29 cellular contexts compared by ENCODE assay signal in genomic region chr4:40281099-40281498, GRCh38. TPM values are rescaled to one million over a fixed set of nuclear protein-coding genes. Genes with fewer than 3 reads are reported as not detected.
DNase-seq lines count a peak whose midpoint lies in the region; ATAC-seq, FAIRE-seq and TF ChIP-seq lines count a peak whose summit lies in the region.
"Had no signal": no experiment of that assay in that cellular context is flagged by ENCODE, and none has a peak within 500 bp of the region (broad histone marks: within the 10 kb centered on the region; RNA-seq: fewer than 3 reads in every experiment).

No MANE protein-coding gene starts in this region.

- H3K4me1 ChIP-seq in CD8-positive, alpha-beta T cell (ENCODE audit: insufficient read depth, low read length), result peaks cover 46% of the 10 kb centered on the region
- no peaks in the 10 kb centered on the region for H3K4me1 ChIP-seq in hepatocyte (ENCODE audit: insufficient read depth)
- H3K4me1 ChIP-seq: tibial nerve had no signal

- no peak overlapping the region for H3K4me2 ChIP-seq in hepatocyte
- H3K4me2 ChIP-seq: BLaER1 treated with 17β-estradiol and CSF1 and Interleukin-3, amounts not matched to agents 10 nM and 100 nM; GM23338 had no signal

- no peak for FAIRE-seq in GM12892 (lab: Jason Lieb, UNC)
- FAIRE-seq: frontal cortex, RCC 7860 had no signal

- no peaks in the 10 kb centered on the region for H3K79me2 ChIP-seq in hepatocyte

- no peaks in the 10 kb centered on the region for H4K20me1 ChIP-seq in hepatocyte (ENCODE audit: insufficient read depth, poor library complexity, severe bottlenecking)
- H4K20me1 ChIP-seq: BLaER1 treated with 17β-estradiol and CSF1 and Interleukin-3, amounts not matched to agents 10 nM and 100 nM had no signal

- intact Hi-C loops in CD4-positive, alpha-beta T cell (cut with DNase I, micrococcal nuclease), result no loop called here
- intact Hi-C loops in CD8-positive, alpha-beta T cell (cut with DNase I, micrococcal nuclease), result loop anchor here in 1 of 2 experiments (10.0 kb wide), 1 partner anchor 1616 kb away; the partner anchor contains the start of gene KLF3

- peak overlapping the region; percentile 85 for H3K27ac Mint-ChIP-seq in CD4-positive, alpha-beta T cell
- H3K27ac Mint-ChIP-seq in CD8-positive, alpha-beta T cell, result peak overlapping the region; percentile 97
- H3K27ac Mint-ChIP-seq in activated CD8-positive, alpha-beta T cell treated with anti-CD3 and anti-CD28 coated beads, Interleukin-2, amount 10 ng/mL, durations not matched to agents 7 days and 5 days, result peak overlapping the region; percentile 64
- H3K27ac Mint-ChIP-seq: GM23338 had no signal

- no peaks in the 10 kb centered on the region for H3K27me3 ChIP-seq in CD4-positive, alpha-beta T cell (ENCODE audit: control insufficient read depth, insufficient read depth, low read length)
- H3K27me3 ChIP-seq in CD8-positive, alpha-beta T cell (ENCODE audit: insufficient read depth, low read length), result no peaks in the 10 kb centered on the region
- H3K27me3 ChIP-seq in hepatocyte, result no peaks in the 10 kb centered on the region
- H3K27me3 ChIP-seq: BLaER1 treated with 17β-estradiol and CSF1 and Interleukin-3, amounts not matched to agents 10 nM and 100 nM; brain microvascular endothelial cell; esophagus squamous epithelium; tibial nerve had no signal

- CTCF ChIA-PET in CD4-positive, alpha-beta T cell (lab: Charles Lee), result interaction anchor here (1.5 kb wide), 1 partner anchor 9 kb away, joined by 3 read pairs; no protein-coding TSS in a partner anchor
- CTCF ChIA-PET in CD8-positive, alpha-beta T cell (lab: Charles Lee), result interaction anchor here (1.0 to 3.9 kb wide), 2 partner anchors 28 to 35 kb away, joined by 3 to 32 read pairs; no protein-coding TSS in a partner anchor
- CTCF ChIA-PET in activated CD8-positive, alpha-beta T cell treated with anti-CD3 and anti-CD28 coated beads, Interleukin-2, amount 10 ng/mL, durations not matched to agents 7 days and 5 days (lab: Charles Lee), result interaction anchor here (0.7 to 4.2 kb wide), 5 partner anchors 25 to 225 kb away, joined by 3 to 36 read pairs (median 3); partner anchors contain the start of gene N4BP2

- H3K36me3 ChIP-seq in CD8-positive, alpha-beta T cell (ENCODE audit: insufficient read depth, low read length), result no peaks in the 10 kb centered on the region
- no peaks in the 10 kb centered on the region for H3K36me3 ChIP-seq in hepatocyte (replicated peaks; ENCODE audit: insufficient read depth, low read depth)
- H3K36me3 ChIP-seq: BLaER1 treated with 17β-estradiol and CSF1 and Interleukin-3, amounts not matched to agents 10 nM and 100 nM; brain microvascular endothelial cell; esophagus squamous epithelium; tibial nerve had no signal

- WGBS in hepatocyte (ENCODE audit: low lambda C conversion rate, missing lambda C conversion rate), result 63% methylated on average over 3 of the region's 3 CpGs

- no peak for TF ChIP-seq CTCF in CD4-positive, alpha-beta T cell (IDR thresholded peaks at IDR 0.05)
- no peak for TF ChIP-seq CTCF in CD8-positive, alpha-beta T cell (IDR thresholded peaks at IDR 0.05)
- no peak for TF ChIP-seq CTCF in hepatocyte (IDR thresholded peaks at IDR 0.05; ENCODE audit: poor library complexity)

- no peak for TF ChIP-seq POLR2A in GM12892 (IDR thresholded peaks at IDR 0.05; ENCODE audit: low read depth, low read length)

- no peaks in the 10 kb centered on the region for H3K9me2 ChIP-seq in hepatocyte (replicated peaks; ENCODE audit: insufficient read depth)

- H3K9me3 Mint-ChIP-seq in CD4-positive, alpha-beta T cell, result no peaks in the 10 kb centered on the region
- H3K9me3 Mint-ChIP-seq in CD8-positive, alpha-beta T cell, result peaks cover 3% of the 10 kb centered on the region
- H3K9me3 Mint-ChIP-seq in activated CD8-positive, alpha-beta T cell treated with anti-CD3 and anti-CD28 coated beads, Interleukin-2, amount 10 ng/mL, durations not matched to agents 7 days and 5 days (ENCODE audit: insufficient read depth), result peaks cover 4% of the 10 kb centered on the region
- H3K9me3 Mint-ChIP-seq: GM23338 had no signal

- H3K4me3 ChIP-seq in CD8-positive, alpha-beta T cell (ENCODE audit: low read depth, low read length), result no peak overlapping the region
- H3K4me3 ChIP-seq in hepatocyte, result no peak overlapping the region
- H3K4me3 ChIP-seq: BLaER1 treated with 17β-estradiol and CSF1 and Interleukin-3, amounts not matched to agents 10 nM and 100 nM; dorsolateral prefrontal cortex; esophagus squamous epithelium; GM23338; tibial nerve had no signal

- H3K27ac ChIP-seq in CD4-positive, alpha-beta T cell (ENCODE audit: low read depth, low read length), result no peak overlapping the region
- H3K27ac ChIP-seq in CD8-positive, alpha-beta T cell (ENCODE audit: low read depth, low read length), result no peak overlapping the region
- H3K27ac ChIP-seq in hepatocyte, result peak overlapping the region; percentile 35
- H3K27ac ChIP-seq: BLaER1 treated with 17β-estradiol and CSF1 and Interleukin-3, amounts not matched to agents 10 nM and 100 nM; brain microvascular endothelial cell; dorsolateral prefrontal cortex; esophagus squamous epithelium; tibial nerve; VCaP had no signal

- ATAC-seq in CD4-positive, alpha-beta T cell (ENCODE audit: poor library complexity), result no peak
- no peak for ATAC-seq in CD8-positive, alpha-beta T cell
- no peak for ATAC-seq in activated CD8-positive, alpha-beta T cell treated with anti-CD3 and anti-CD28 coated beads, Interleukin-2, amount 10 ng/mL, durations not matched to agents 7 days and 5 days
- no peak for ATAC-seq in GM19452 (IDR thresholded peaks at IDR 0.05; ENCODE audit: unreplicated experiment)
- ATAC-seq in activated CD4-positive, CD25-positive, alpha-beta regulatory T cell treated with anti-CD3 and anti-CD28 coated beads, Interleukin-2, amount 50 U/mL, for 24 hours, result no peak
- ATAC-seq: GM23338, right cardiac atrium had no signal

- no peak overlapping the region for H3K4me3 Mint-ChIP-seq in CD4-positive, alpha-beta T cell
- no peak overlapping the region for H3K4me3 Mint-ChIP-seq in CD8-positive, alpha-beta T cell
- H3K4me3 Mint-ChIP-seq in activated CD8-positive, alpha-beta T cell treated with anti-CD3 and anti-CD28 coated beads, Interleukin-2, amount 10 ng/mL, durations not matched to agents 7 days and 5 days, result no peak overlapping the region
- H3K4me3 Mint-ChIP-seq: GM23338 had no signal

- H3K4me1 Mint-ChIP-seq in CD4-positive, alpha-beta T cell (ENCODE audit: low read depth), result peaks cover 68% of the 10 kb centered on the region
- peaks cover 64% of the 10 kb centered on the region for H3K4me1 Mint-ChIP-seq in CD8-positive, alpha-beta T cell (ENCODE audit: low read depth)
- H3K4me1 Mint-ChIP-seq in activated CD8-positive, alpha-beta T cell treated with anti-CD3 and anti-CD28 coated beads, Interleukin-2, amount 10 ng/mL, durations not matched to agents 7 days and 5 days (ENCODE audit: low read depth), result peaks cover 55% of the 10 kb centered on the region

- H3K36me3 Mint-ChIP-seq in CD4-positive, alpha-beta T cell (ENCODE audit: low read depth), result peaks cover 10% of the 10 kb centered on the region
- no peaks in the 10 kb centered on the region for H3K36me3 Mint-ChIP-seq in CD8-positive, alpha-beta T cell
- peaks cover 14% of the 10 kb centered on the region for H3K36me3 Mint-ChIP-seq in activated CD8-positive, alpha-beta T cell treated with anti-CD3 and anti-CD28 coated beads, Interleukin-2, amount 10 ng/mL, durations not matched to agents 7 days and 5 days (ENCODE audit: low read depth)

- H2AFZ ChIP-seq in hepatocyte, result no peak overlapping the region
- H2AFZ ChIP-seq: GM23338 had no signal

- POLR2A ChIA-PET in CD4-positive, alpha-beta T cell (lab: Charles Lee), result interaction anchor here (0.6 kb wide), 1 partner anchor 29 kb away, joined by 3 read pairs; no protein-coding TSS in a partner anchor
- POLR2A ChIA-PET in CD8-positive, alpha-beta T cell (lab: Charles Lee), result interaction anchor here (1.2 kb wide), 1 partner anchor 15 kb away, joined by 3 read pairs; no protein-coding TSS in a partner anchor
- POLR2A ChIA-PET in activated CD8-positive, alpha-beta T cell treated with anti-CD3 and anti-CD28 coated beads, Interleukin-2, amount 10 ng/mL, durations not matched to agents 7 days and 5 days (lab: Charles Lee), result interaction anchor here (4.3 kb wide), 1 partner anchor 26 kb away, joined by 24 read pairs; no protein-coding TSS in a partner anchor

- no peak for DNase-seq in CD4-positive, alpha-beta T cell
- no peak for DNase-seq in CD8-positive, alpha-beta T cell
- DNase-seq in activated CD8-positive, alpha-beta T cell treated with anti-CD3 and anti-CD28 coated beads, Interleukin-2, amount 10 ng/mL, durations not matched to agents 7 days and 5 days, result peak; percentile 45
- DNase-seq in hepatocyte (ENCODE audit: low spot score) (no peak), GM12892 (ENCODE audit: insufficient read length) (no peak)
- DNase-seq: activated gamma-delta T cell treated with Interleukin-2 at 50 U/mL for 16 hours, amygdala, brain microvascular endothelial cell, Calu3, dorsolateral prefrontal cortex, esophagus squamous epithelium, NCI-H146, NCI-H446 treated with DMSO at 0.1 percent for 48 hours, NCI-H774, posterior cingulate gyrus, right cardiac atrium, SHP77 treated with DMSO at 0.1 percent for 48 hours had no signal

- no peaks in the 10 kb centered on the region for H3K9me3 ChIP-seq in CD4-positive, alpha-beta T cell (ENCODE audit: control insufficient read depth, low read length)
- no peaks in the 10 kb centered on the region for H3K9me3 ChIP-seq in CD8-positive, alpha-beta T cell (ENCODE audit: low read length)
- H3K9me3 ChIP-seq in hepatocyte (ENCODE audit: low read depth), result no peaks in the 10 kb centered on the region
- H3K9me3 ChIP-seq: esophagus squamous epithelium, tibial nerve had no signal

- H3K27me3 Mint-ChIP-seq in CD4-positive, alpha-beta T cell, result no peaks in the 10 kb centered on the region
- no peaks in the 10 kb centered on the region for H3K27me3 Mint-ChIP-seq in CD8-positive, alpha-beta T cell (ENCODE audit: low read depth)
- H3K27me3 Mint-ChIP-seq in activated CD8-positive, alpha-beta T cell treated with anti-CD3 and anti-CD28 coated beads, Interleukin-2, amount 10 ng/mL, durations not matched to agents 7 days and 5 days (ENCODE audit: low read depth), result no peaks in the 10 kb centered on the region

RNA-seq across cellular contexts. Expression of gene CHRNA9, which starts 54.0 kb away (rescaled TPM):
- not detected for total RNA-seq in CD4-positive, alpha-beta T cell
- under 1 TPM; 0.14 to 0.58 TPM for total RNA-seq in CD8-positive, alpha-beta T cell
- under 1 TPM; 0.26 to 0.82 TPM for total RNA-seq in activated CD8-positive, alpha-beta T cell treated with anti-CD3 and anti-CD28 coated beads, Interleukin-2, amount 10 ng/mL, durations not matched to agents 7 days and 5 days
- total RNA-seq in hepatocyte, result 0.50 and 1.5 TPM in 2 replicates
- polyA plus RNA-seq in hepatocyte, result 1.6 TPM in 1 of 2 replicates, not detected in the other
- not detected for polyA plus RNA-seq in GM12892 (2012; ENCODE audit: missing spikeins)
- total RNA-seq: Calu3, chondrocyte, esophagus squamous epithelium, frontal cortex, kidney epithelial cell, liver, myocyte, right cardiac atrium, tibial nerve had no signal
- polyA plus RNA-seq: liver, right cardiac atrium had no signal
